Comparison of ENCODE assay signal across 1 cellular context in the genomic region with DNA sequence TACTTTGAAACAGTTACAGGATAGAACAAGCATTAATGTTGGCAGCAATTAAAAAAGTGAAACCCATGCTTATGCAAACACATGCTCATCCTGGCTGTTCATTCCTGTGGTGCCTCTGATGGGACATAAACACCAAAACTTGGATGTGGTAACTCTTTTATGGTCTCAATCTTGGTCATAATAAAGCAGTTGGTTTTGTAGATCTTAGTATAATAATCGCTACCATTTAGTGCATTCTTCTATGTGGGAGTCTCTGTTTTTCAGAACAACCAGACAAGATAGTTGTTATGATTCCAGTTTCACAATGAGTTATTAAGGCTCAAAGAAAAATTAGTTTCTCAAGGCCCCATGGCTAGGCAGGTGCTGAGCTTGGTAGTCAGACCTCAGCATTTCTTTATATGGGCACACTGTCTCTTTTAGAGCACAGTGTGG.
TF ChIP-seq lines count a peak whose summit lies in the region.

No MANE protein-coding gene starts in this region.

TF ChIP-seq in SK-N-SH, 30 proteins besides CTCF, POLR2A, EP300 and RAD21 (continued from another document):
- TF ChIP-seq JUND (IDR thresholded peaks at IDR 0.05) = no peak
- no peak for TF ChIP-seq RXRA (IDR thresholded peaks at IDR 0.05; ENCODE audit: borderline replicate concordance, low read depth)
- no peak for TF ChIP-seq TAF1 (IDR thresholded peaks at IDR 0.05; ENCODE audit: borderline replicate concordance, low read depth, low read length)
- TF ChIP-seq NFIC (IDR thresholded peaks at IDR 0.05; ENCODE audit: borderline replicate concordance) = no peak
- TF ChIP-seq, protein P1, sequence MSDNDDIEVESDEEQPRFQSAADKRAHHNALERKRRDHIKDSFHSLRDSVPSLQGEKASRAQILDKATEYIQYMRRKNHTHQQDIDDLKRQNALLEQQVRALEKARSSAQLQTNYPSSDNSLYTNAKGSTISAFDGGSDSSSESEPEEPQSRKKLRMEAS (IDR thresholded peaks at IDR 0.05; ENCODE audit: low read depth) = no peak
- no peak for TF ChIP-seq SIN3A (IDR thresholded peaks at IDR 0.05; ENCODE audit: borderline replicate concordance, low read depth, low read length)
- TF ChIP-seq, protein P2, sequence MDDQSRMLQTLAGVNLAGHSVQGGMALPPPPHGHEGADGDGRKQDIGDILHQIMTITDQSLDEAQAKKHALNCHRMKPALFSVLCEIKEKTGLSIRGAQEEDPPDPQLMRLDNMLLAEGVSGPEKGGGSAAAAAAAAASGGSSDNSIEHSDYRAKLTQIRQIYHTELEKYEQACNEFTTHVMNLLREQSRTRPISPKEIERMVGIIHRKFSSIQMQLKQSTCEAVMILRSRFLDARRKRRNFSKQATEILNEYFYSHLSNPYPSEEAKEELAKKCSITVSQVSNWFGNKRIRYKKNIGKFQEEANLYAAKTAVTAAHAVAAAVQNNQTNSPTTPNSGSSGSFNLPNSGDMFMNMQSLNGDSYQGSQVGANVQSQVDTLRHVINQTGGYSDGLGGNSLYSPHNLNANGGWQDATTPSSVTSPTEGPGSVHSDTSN (IDR thresholded peaks at IDR 0.05) = no peak
- TF ChIP-seq MEF2A (IDR thresholded peaks at IDR 0.05; ENCODE audit: borderline replicate concordance, low read depth) = no peak
- no peak for TF ChIP-seq RCOR1 (IDR thresholded peaks at IDR 0.05; ENCODE audit: low read length)
- TF ChIP-seq ELF1 (IDR thresholded peaks at IDR 0.05) = no peak
- TF ChIP-seq POLR2AphosphoS5 (IDR thresholded peaks at IDR 0.05; ENCODE audit: low read depth, low read length) = no peak
- TF ChIP-seq, protein P3, sequence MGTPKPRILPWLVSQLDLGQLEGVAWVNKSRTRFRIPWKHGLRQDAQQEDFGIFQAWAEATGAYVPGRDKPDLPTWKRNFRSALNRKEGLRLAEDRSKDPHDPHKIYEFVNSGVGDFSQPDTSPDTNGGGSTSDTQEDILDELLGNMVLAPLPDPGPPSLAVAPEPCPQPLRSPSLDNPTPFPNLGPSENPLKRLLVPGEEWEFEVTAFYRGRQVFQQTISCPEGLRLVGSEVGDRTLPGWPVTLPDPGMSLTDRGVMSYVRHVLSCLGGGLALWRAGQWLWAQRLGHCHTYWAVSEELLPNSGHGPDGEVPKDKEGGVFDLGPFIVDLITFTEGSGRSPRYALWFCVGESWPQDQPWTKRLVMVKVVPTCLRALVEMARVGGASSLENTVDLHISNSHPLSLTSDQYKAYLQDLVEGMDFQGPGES (IDR thresholded peaks at IDR 0.05; ENCODE audit: low read depth, low read length) = no peak
- no peak for TF ChIP-seq FOXJ3 (CRISPR knock-in tag; IDR thresholded peaks at IDR 0.05)
- TF ChIP-seq, protein P4, sequence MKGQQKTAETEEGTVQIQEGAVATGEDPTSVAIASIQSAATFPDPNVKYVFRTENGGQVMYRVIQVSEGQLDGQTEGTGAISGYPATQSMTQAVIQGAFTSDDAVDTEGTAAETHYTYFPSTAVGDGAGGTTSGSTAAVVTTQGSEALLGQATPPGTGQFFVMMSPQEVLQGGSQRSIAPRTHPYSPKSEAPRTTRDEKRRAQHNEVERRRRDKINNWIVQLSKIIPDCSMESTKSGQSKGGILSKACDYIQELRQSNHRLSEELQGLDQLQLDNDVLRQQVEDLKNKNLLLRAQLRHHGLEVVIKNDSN (IDR thresholded peaks at IDR 0.05; ENCODE audit: borderline replicate concordance, low read depth) = no peak
- no peak for TF ChIP-seq GABPA (IDR thresholded peaks at IDR 0.05; ENCODE audit: low read depth)
- no peak for TF ChIP-seq TEAD4 (IDR thresholded peaks at IDR 0.05; ENCODE audit: borderline replicate concordance, insufficient read depth)
- no peak for TF ChIP-seq RFX5 (IDR thresholded peaks at IDR 0.05; ENCODE audit: low read length)
